Comparison of ENCODE assay signal across 8 cellular contexts in genomic region chr11:43580735-43581369, GRCh38.
A peak's percentile ranks its signal among the peaks of the same experiment; 100 is the strongest.
DNase-seq lines count a peak whose midpoint lies in the region; ATAC-seq and TF ChIP-seq lines count a peak whose summit lies in the region.
"Had no signal": no experiment of that assay in that cellular context is flagged by ENCODE, and none has a peak within 500 bp of the region (broad histone marks: within the 10 kb centered on the region; RNA-seq: fewer than 3 reads in every experiment).

No MANE protein-coding gene starts in this region.

- WGBS in esophagus muscularis mucosa = 2% methylated on average over 35 of the region's 39 CpGs

- peak; percentile 44 for DNase-seq in GM13976 (ENCODE audit: low spot score)
- DNase-seq in esophagus muscularis mucosa (ENCODE audit: extremely low spot score) = peak; percentile 87
- no peak for DNase-seq in gastrocnemius medialis
- DNase-seq in activated CD4-positive, CD25-positive, alpha-beta regulatory T cell treated with anti-CD3 and anti-CD28 coated beads, Interleukin-2, amount 50 U/mL, for 72 hours = no peak
- no peak for DNase-seq in DMS79 (lab: John Stamatoyannopoulos, UW)

- no peak for ATAC-seq in gastrocnemius medialis
- no peak for ATAC-seq in GM21529 (IDR thresholded peaks at IDR 0.05; ENCODE audit: unreplicated experiment)
- ATAC-seq: sciatic nerve had no signal

- peaks cover 37 to 74% (median 55%) of the 10 kb centered on the region in 4 donors for H3K4me1 ChIP-seq in esophagus muscularis mucosa
- H3K4me1 ChIP-seq in gastrocnemius medialis = peaks cover 33 to 41% of the 10 kb centered on the region in 2 donors

- H3K36me3 ChIP-seq in esophagus muscularis mucosa = no peaks in the 10 kb centered on the region
- no peaks in the 10 kb centered on the region for H3K36me3 ChIP-seq in gastrocnemius medialis

- H3K27me3 ChIP-seq in esophagus muscularis mucosa = peaks cover 0 to 93% (median 78%) of the 10 kb centered on the region in 4 donors
- peaks cover 87 to 96% (median 92%) of the 10 kb centered on the region in 3 donors for H3K27me3 ChIP-seq in gastrocnemius medialis

- in situ Hi-C loops in GM13976 (cut with MboI; ENCODE audit: low sequenced_read_pairs, unreplicated experiment) = no loop called here
- in situ Hi-C loops in gastrocnemius medialis (cut with MboI; ENCODE audit: low sequenced_read_pairs in 4 of 4) = no loop called here

- peak overlapping the region; percentile 26 to 44 (median 30) for H3K4me3 ChIP-seq in esophagus muscularis mucosa
- H3K4me3 ChIP-seq in gastrocnemius medialis = peak overlapping the region; percentile 26 to 51 (median 42)

- TF ChIP-seq EP300 in esophagus muscularis mucosa (IDR thresholded peaks at IDR 0.05) = no peak

- H3K9me3 ChIP-seq in esophagus muscularis mucosa = no peaks in the 10 kb centered on the region
- H3K9me3 ChIP-seq in gastrocnemius medialis = no peaks in the 10 kb centered on the region

- no peak for TF ChIP-seq POLR2A in esophagus muscularis mucosa (IDR thresholded peaks at IDR 0.05; ENCODE audit: low read depth)
- TF ChIP-seq POLR2A in gastrocnemius medialis (IDR thresholded peaks at IDR 0.05) = no peak

- no peak for TF ChIP-seq CTCF in GM13976 (IDR thresholded peaks at IDR 0.05; ENCODE audit: borderline replicate concordance, control extremely low read depth, extremely low read depth, insufficient read depth, missing control alignments)
- TF ChIP-seq CTCF in esophagus muscularis mucosa (IDR thresholded peaks at IDR 0.05) = no peak
- no peak for TF ChIP-seq CTCF in gastrocnemius medialis (IDR thresholded peaks at IDR 0.05 in 4 of 5, conservative IDR thresholded peaks at IDR 0.05 in 1 of 5)

- intact Hi-C loops in esophagus muscularis mucosa (cut with DNase I) (no loop called here), gastrocnemius medialis (cut with DNase I; ENCODE audit: low total_unique reads) (no loop called here)

- H3K27ac ChIP-seq in esophagus muscularis mucosa (replicated peaks in 1 of 4) = no peak overlapping the region
- H3K27ac ChIP-seq in gastrocnemius medialis = no peak overlapping the region

TF ChIP-seq in PFSK-1, 5 proteins besides CTCF, POLR2A, EP300 and RAD21:
- no peak for TF ChIP-seq REST (IDR thresholded peaks at IDR 0.05; ENCODE audit: insufficient read depth in 1 of 2, low read depth in 2 of 2, low read length in 2 of 2)
- TF ChIP-seq POLR2AphosphoS5 (IDR thresholded peaks at IDR 0.05; ENCODE audit: low read depth, low read length) = peak; percentile 58; the same call in 1 of the 2 replicates

Comparison
In these comparisons a context has a peak if more than half of its experiments do, and no peak if none do; other contexts are left out.
1. DNase-seq: peak in GM13976 (single experiment) and esophagus muscularis mucosa (single experiment); none in gastrocnemius medialis (0 of 2), activated CD4-positive, CD25-positive, alpha-beta regulatory T cell treated with anti-CD3 and anti-CD28 coated beads, Interleukin-2, amount 50 U/mL, for 72 hours (single experiment) and DMS79 (single experiment).